In the genomic region with DNA sequence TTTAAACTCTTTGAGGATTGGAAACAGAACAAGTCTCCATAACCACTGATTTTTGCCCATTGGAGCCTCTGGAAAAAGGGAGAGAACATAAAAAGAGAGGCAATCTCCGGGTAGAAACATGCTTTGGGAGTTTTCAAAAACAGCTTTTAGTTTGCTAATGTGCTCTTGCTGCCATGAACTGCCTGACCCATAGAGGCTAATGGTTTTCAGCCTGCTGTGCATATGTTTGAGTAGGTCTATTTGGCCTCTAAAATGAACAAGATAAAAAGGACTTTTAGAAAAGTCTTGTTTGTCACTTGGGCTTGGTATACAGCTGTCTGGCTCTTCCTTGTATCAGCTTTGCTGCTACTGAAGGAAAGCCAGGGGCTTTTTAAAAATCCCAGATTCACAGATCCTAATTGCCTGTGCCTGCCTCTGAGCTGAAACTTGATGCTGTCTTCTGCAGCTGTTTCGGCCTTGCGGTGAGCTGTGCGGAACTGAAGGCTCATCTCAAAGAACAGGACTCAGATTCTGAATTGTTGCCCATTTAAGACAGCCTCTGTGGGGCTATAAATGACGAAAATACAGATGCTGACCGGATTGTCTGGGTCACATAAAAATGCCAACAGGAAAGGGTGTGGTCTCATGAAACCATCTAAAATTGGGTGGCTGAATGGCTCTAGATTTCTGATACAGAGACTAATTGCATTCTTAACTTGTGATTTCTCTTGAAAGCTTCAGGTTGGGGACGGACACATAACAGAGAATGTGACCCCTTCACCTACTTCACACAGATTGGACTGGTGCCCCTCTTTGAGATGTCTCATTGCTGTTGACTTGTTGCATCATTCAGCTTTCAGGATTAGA, we compare ENCODE assay signal across 10 cellular contexts. TPM values are rescaled to one million over a fixed set of nuclear protein-coding genes. Genes with fewer than 3 reads are reported as not detected.
DNase-seq lines count a peak whose midpoint lies in the region; ATAC-seq and TF ChIP-seq lines count a peak whose summit lies in the region.
"Had no signal": no experiment of that assay in that cellular context is flagged by ENCODE, and none has a peak within 500 bp of the region (broad histone marks: within the 10 kb centered on the region; RNA-seq: fewer than 3 reads in every experiment).

No MANE protein-coding gene starts in this region.

- TF ChIP-seq POLR2A in body of pancreas (IDR thresholded peaks at IDR 0.05): no peak

- TF ChIP-seq RAD21 in SK-N-SH (IDR thresholded peaks at IDR 0.05; ENCODE audit: low read length): no peak

- no peaks in the 10 kb centered on the region for H3K79me2 ChIP-seq in SK-N-SH (ENCODE audit: insufficient read depth)

- peaks cover 4% of the 10 kb centered on the region for H3K4me1 Mint-ChIP-seq in type B pancreatic cell (ENCODE audit: unreplicated experiment)
- no peaks in the 10 kb centered on the region for H3K4me1 Mint-ChIP-seq in activated naive CD4-positive, alpha-beta T cell treated with anti-CD3 and anti-CD28 coated beads for 36 hours (ENCODE audit: low read depth)

- POLR2A ChIA-PET in SK-N-SH (lab: Yijun Ruan, JAX): interaction anchor here (0.8 kb wide), 1 partner anchor 22 kb away, joined by 4 read pairs; no protein-coding TSS in a partner anchor

- H4K20me1 ChIP-seq in SK-N-SH (ENCODE audit: insufficient read depth): no peaks in the 10 kb centered on the region

- H3K4me3 ChIP-seq in SK-N-SH (ENCODE audit: low read depth in 2 of 2, low read length in 1 of 2): no peak overlapping the region
- H3K4me3 ChIP-seq in SJCRH30: no peak overlapping the region
- H3K4me3 ChIP-seq in fibroblast of villous mesenchyme (ENCODE audit: low read depth, low read length): no peak overlapping the region
- no peak overlapping the region for H3K4me3 ChIP-seq in body of pancreas

- H3K27me3 ChIP-seq in SK-N-SH (ENCODE audit: insufficient read depth) (no peaks in the 10 kb centered on the region), SJCRH30 (no peaks in the 10 kb centered on the region), body of pancreas (no peaks in the 10 kb centered on the region)
- H3K27me3 ChIP-seq: neutrophil had no signal

- no peak overlapping the region for H3K4me2 ChIP-seq in SK-N-SH

- peak overlapping the region; percentile 5 for H3K4me3 Mint-ChIP-seq in type B pancreatic cell
- H3K4me3 Mint-ChIP-seq in activated naive CD4-positive, alpha-beta T cell treated with anti-CD3 and anti-CD28 coated beads for 36 hours: no peak overlapping the region

- H3K36me3 ChIP-seq in SK-N-SH (replicated peaks in 1 of 2; ENCODE audit: control insufficient read depth in 1 of 2, insufficient read depth in 2 of 2, low read length in 1 of 2): no peaks in the 10 kb centered on the region
- no peaks in the 10 kb centered on the region for H3K36me3 ChIP-seq in SJCRH30
- no peaks in the 10 kb centered on the region for H3K36me3 ChIP-seq in body of pancreas (replicated peaks in 1 of 2; ENCODE audit: insufficient read depth in 1 of 2, low read depth in 2 of 2)
- H3K36me3 ChIP-seq: neutrophil had no signal

- ATAC-seq in SK-N-SH treated with all-trans-retinoic acid at 6 μM for 48 hours: peak; percentile 79
- ATAC-seq in body of pancreas: no peak
- no peak for ATAC-seq in HG03135 (IDR thresholded peaks at IDR 0.05; ENCODE audit: unreplicated experiment)

- H3K4me1 ChIP-seq in SK-N-SH (ENCODE audit: control insufficient read depth in 1 of 2, insufficient read depth in 2 of 2, low read depth in 1 of 2, low read length in 1 of 2) (peaks cover 0 to 3% of the 10 kb centered on the region in 2 experiments; a peak in 1 of 4 replicates), SJCRH30 (peaks cover 9% of the 10 kb centered on the region), body of pancreas (no peaks in the 10 kb centered on the region)

- H3K9me3 Mint-ChIP-seq in type B pancreatic cell: no peaks in the 10 kb centered on the region
- no peaks in the 10 kb centered on the region for H3K9me3 Mint-ChIP-seq in activated naive CD4-positive, alpha-beta T cell treated with anti-CD3 and anti-CD28 coated beads for 36 hours

- H3K9me3 ChIP-seq in SK-N-SH (no peaks in the 10 kb centered on the region), SJCRH30 (replicated peaks) (no peaks in the 10 kb centered on the region), body of pancreas (no peaks in the 10 kb centered on the region)
- H3K9me3 ChIP-seq: neutrophil had no signal

- H3K9me2 ChIP-seq in SK-N-SH: no peaks in the 10 kb centered on the region

- no peaks in the 10 kb centered on the region for H3K27me3 Mint-ChIP-seq in type B pancreatic cell
- H3K27me3 Mint-ChIP-seq in activated naive CD4-positive, alpha-beta T cell treated with anti-CD3 and anti-CD28 coated beads for 36 hours (ENCODE audit: low read depth): no peaks in the 10 kb centered on the region

- CTCF ChIA-PET in SK-N-SH (lab: Yijun Ruan, JAX): interaction anchor here (0.8 to 8.3 kb wide), 5 partner anchors 10 to 143 kb away, joined by 3 to 107 read pairs (median 3); no protein-coding TSS in a partner anchor
- CTCF ChIA-PET in activated naive CD4-positive, alpha-beta T cell treated with anti-CD3 and anti-CD28 coated beads for 36 hours (lab: Charles Lee): interaction anchor here (0.9 kb wide), 1 partner anchor 22 kb away, joined by 3 read pairs; no protein-coding TSS in a partner anchor

- intact Hi-C loops in body of pancreas (cut with DNase I): no loop called here
- intact Hi-C loops in activated naive CD4-positive, alpha-beta T cell treated with anti-CD3 and anti-CD28 coated beads for 36 hours (cut with micrococcal nuclease): no loop called here

- DNase-seq in SK-N-SH (no peak), SJCRH30 (peak; percentile 64 to 83), fibroblast of villous mesenchyme (ENCODE audit: low read depth) (peak; percentile 84), type B pancreatic cell (ENCODE audit: extremely low spot score, unreplicated experiment) (no peak), body of pancreas (no peak)
- no peak for DNase-seq in activated naive CD4-positive, alpha-beta T cell treated with anti-CD3 and anti-CD28 coated beads for 36 hours
- DNase-seq: T-helper 2 cell had no signal

- H3K27ac ChIP-seq in SK-N-SH (ENCODE audit: low read depth in 2 of 2, low read length in 1 of 2) (0 out of 4 replicates have a peak overlapping the region, but pooled peaks of 1 of the 2 experiments have one; percentile 17), SJCRH30 (peak overlapping the region; percentile 55), body of pancreas (no peak overlapping the region)
- H3K27ac ChIP-seq: neutrophil had no signal

- 17% methylated on average over 7 of the region's 7 CpGs for WGBS in SK-N-SH (ENCODE audit: low lambda C conversion rate)
- 32 to 59% methylated on average over 4 to 7 of the region's 7 CpGs for WGBS in body of pancreas, 2 donors

- no peaks in the 10 kb centered on the region for H3F3A ChIP-seq in SK-N-SH (replicated peaks; ENCODE audit: insufficient read depth)

- TF ChIP-seq CTCF in SK-N-SH (IDR thresholded peaks at IDR 0.05) (no peak), fibroblast of villous mesenchyme (IDR thresholded peaks at IDR 0.05; ENCODE audit: insufficient read depth, low read depth, low read length) (no peak), type B pancreatic cell (conservative IDR thresholded peaks at IDR 0.05) (no peak), body of pancreas (IDR thresholded peaks at IDR 0.05) (no peak)

- H2AFZ ChIP-seq in SK-N-SH (ENCODE audit: low read depth): no peak overlapping the region

- H3K27ac Mint-ChIP-seq in type B pancreatic cell: no peak overlapping the region
- no peak overlapping the region for H3K27ac Mint-ChIP-seq in activated naive CD4-positive, alpha-beta T cell treated with anti-CD3 and anti-CD28 coated beads for 36 hours

- no peak overlapping the region for H3K9ac ChIP-seq in SK-N-SH

- no peak for TF ChIP-seq EP300 in SK-N-SH (IDR thresholded peaks at IDR 0.05; ENCODE audit: borderline replicate concordance in 1 of 2, low read depth in 1 of 2, low read length in 1 of 2)

- no peaks in the 10 kb centered on the region for H3K36me3 Mint-ChIP-seq in type B pancreatic cell
- H3K36me3 Mint-ChIP-seq in activated naive CD4-positive, alpha-beta T cell treated with anti-CD3 and anti-CD28 coated beads for 36 hours (ENCODE audit: low read depth): no peaks in the 10 kb centered on the region

TF ChIP-seq in SK-N-SH treated with all-trans-retinoic acid at 6 μM for 48 hours, 23 proteins besides CTCF, POLR2A, EP300 and RAD21 (continues in another document):
- no peak for TF ChIP-seq BACH2 (CRISPR knock-in tag; IDR thresholded peaks at IDR 0.05; ENCODE audit: borderline replicate concordance)

TF ChIP-seq in SK-N-SH, 30 proteins besides CTCF, POLR2A, EP300 and RAD21:
- TF ChIP-seq RXRA (IDR thresholded peaks at IDR 0.05; ENCODE audit: borderline replicate concordance, low read depth) (no peak), RCOR1 (IDR thresholded peaks at IDR 0.05; ENCODE audit: low read length) (no peak), NFIC (IDR thresholded peaks at IDR 0.05; ENCODE audit: borderline replicate concordance) (no peak), CHD2 (IDR thresholded peaks at IDR 0.05; ENCODE audit: low read length, partially characterized antibody) (no peak), TCF12 (IDR thresholded peaks at IDR 0.05) (no peak)
- TF ChIP-seq, protein P1, sequence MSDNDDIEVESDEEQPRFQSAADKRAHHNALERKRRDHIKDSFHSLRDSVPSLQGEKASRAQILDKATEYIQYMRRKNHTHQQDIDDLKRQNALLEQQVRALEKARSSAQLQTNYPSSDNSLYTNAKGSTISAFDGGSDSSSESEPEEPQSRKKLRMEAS (IDR thresholded peaks at IDR 0.05; ENCODE audit: low read depth): no peak
TF ChIP-seq in SK-N-SH: peak in this region for 0.

RNA-seq across cellular contexts. Expression of a gene that starts 18.4 kb away (rescaled TPM):
- polyA plus RNA-seq in SK-N-SH (2012; rRNA removed): 2.7 and 3.1 TPM in 2 replicates
- 2.8 TPM in 2 replicates for polyA plus RNA-seq in SK-N-SH (2012; cell fraction: cytosol; rRNA removed)
- polyA plus RNA-seq in SK-N-SH (2012; cell fraction: nucleus; rRNA removed): 4.2 and 6.2 TPM in 2 replicates
- total RNA-seq in SJCRH30 (2014; rRNA removed; shearing (Covaris generic)): 7.2 and 8.4 TPM in 2 replicates
- total RNA-seq in fibroblast of villous mesenchyme (7.7 and 12.5 TPM in 2 replicates), type B pancreatic cell (ENCODE audit: low replicate concordance) (7.5 and 9.3 TPM in 2 replicates), body of pancreas (1 to 10 TPM; 1.6 to 4.9 TPM)
- 1 to 10 TPM; 4.6 to 6.4 TPM for total RNA-seq in activated naive CD4-positive, alpha-beta T cell treated with anti-CD3 and anti-CD28 coated beads for 36 hours

RNA-seq across cellular contexts. Expression of a gene that starts 59.6 kb away (rescaled TPM):
- 43.7 and 48.6 TPM in 2 replicates for polyA plus RNA-seq in SK-N-SH (2012; rRNA removed)
- polyA plus RNA-seq in SK-N-SH (2012; cell fraction: cytosol; rRNA removed): 25.0 and 31.0 TPM in 2 replicates
- polyA plus RNA-seq in SK-N-SH (2012; cell fraction: nucleus; rRNA removed): 113 and 127 TPM in 2 replicates
- total RNA-seq in SJCRH30 (2014; rRNA removed; shearing (Covaris generic)): 20.5 and 21.8 TPM in 2 replicates
- 17.4 and 23.3 TPM in 2 replicates for total RNA-seq in fibroblast of villous mesenchyme
- 56.2 and 60.7 TPM in 2 replicates for total RNA-seq in type B pancreatic cell (ENCODE audit: low replicate concordance)
- total RNA-seq in body of pancreas: 10 to 100 TPM; 43.3 to 48.5 TPM
- total RNA-seq in activated naive CD4-positive, alpha-beta T cell treated with anti-CD3 and anti-CD28 coated beads for 36 hours: 10 to 100 TPM; 65.9 to 71.5 TPM

Comparison
In these comparisons a context has a peak if more than half of its experiments do, and no peak if none do; other contexts are left out.
1. DNase-seq: peak in SJCRH30 (2 of 2) and fibroblast of villous mesenchyme (single experiment); none in SK-N-SH (single experiment), type B pancreatic cell (single experiment), body of pancreas (0 of 4) and activated naive CD4-positive, alpha-beta T cell treated with anti-CD3 and anti-CD28 coated beads for 36 hours (single experiment).